ENCODE assay signal across 8 cellular contexts in the genomic region with DNA sequence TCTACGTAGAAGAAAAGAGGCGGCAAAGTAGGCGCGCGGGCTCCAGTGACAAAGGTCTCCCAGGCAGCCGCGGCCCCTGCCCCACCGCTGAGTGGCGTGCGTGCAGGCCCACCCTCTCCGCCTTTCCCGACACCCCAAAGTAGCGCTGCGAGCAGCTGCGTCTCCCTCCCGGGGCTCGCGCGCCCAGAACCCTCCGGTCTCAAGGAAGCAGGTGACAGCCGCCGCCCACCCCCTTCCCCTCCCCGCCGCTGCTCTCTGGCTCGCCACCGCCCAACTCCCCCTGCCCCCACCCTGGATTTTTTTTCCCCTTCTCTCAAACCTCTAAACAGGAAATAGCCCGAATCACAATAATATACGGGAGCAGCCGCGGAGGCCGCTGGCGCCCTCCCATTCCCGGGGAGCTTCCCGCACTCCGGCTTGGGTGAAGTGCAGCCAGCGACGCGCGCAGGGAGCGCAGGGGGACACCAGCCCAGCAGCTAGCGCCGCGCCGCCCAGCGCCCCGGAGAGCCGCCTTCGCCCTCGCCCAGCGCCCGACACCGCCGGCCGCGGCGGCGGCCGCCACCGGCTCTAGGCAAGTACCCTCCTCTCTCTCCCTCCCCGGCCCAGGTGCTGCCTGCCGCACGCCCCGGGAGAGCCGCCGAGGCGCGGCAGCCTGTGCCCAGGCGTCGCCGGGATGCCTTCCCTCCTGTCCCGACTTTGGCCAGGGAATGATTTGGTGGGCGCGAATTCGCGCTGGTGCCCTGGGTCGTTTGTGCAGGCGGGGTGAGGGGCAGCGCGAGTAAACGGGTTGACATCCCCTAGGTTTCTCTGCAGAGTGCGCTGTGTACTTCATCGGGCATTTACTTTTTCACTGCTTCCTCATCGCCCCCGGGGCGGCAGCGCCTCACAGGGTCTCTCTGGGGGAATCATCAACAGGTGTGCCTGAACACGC. TPM values are rescaled to one million over a fixed set of nuclear protein-coding genes. Genes with fewer than 3 reads are reported as not detected.
DNase-seq lines count a peak whose midpoint lies in the region; ATAC-seq, FAIRE-seq and TF ChIP-seq lines count a peak whose summit lies in the region.

No MANE protein-coding gene starts in this region.

- no peaks in the 10 kb centered on the region for H4K20me1 ChIP-seq in GM12878 (ENCODE audit: control insufficient read depth, insufficient read depth)

- in situ Hi-C loops in GM12878 (cut with MboI): no loop called here

- TF ChIP-seq POLR2A in GM12878 (IDR thresholded peaks at IDR 0.05; ENCODE audit: low read depth, low read length): no peak

- TF ChIP-seq CTCF in GM20000 (IDR thresholded peaks at IDR 0.05; ENCODE audit: extremely low read depth, missing control alignments) (no peak), HL-60 (IDR thresholded peaks at IDR 0.05; ENCODE audit: insufficient read depth, low read length) (no peak), RWPE2 (IDR thresholded peaks at IDR 0.05; ENCODE audit: poor library complexity, severe bottlenecking) (peak; percentile 31), GM12878 (IDR thresholded peaks at IDR 0.05 in 2 of 3, conservative IDR thresholded peaks at IDR 0.05 in 1 of 3; ENCODE audit: control insufficient read depth in 2 of 3, extremely low read depth in 1 of 3, insufficient read depth in 1 of 3, low read depth in 3 of 3, low read length in 3 of 3) (peak in 2 of 3 experiments; percentile 1 to 24; a peak in 1 of 6 replicates)

- peak; percentile 31; the same call in 1 of the 2 replicates for TF ChIP-seq RAD21 in GM12878 (IDR thresholded peaks at IDR 0.05; ENCODE audit: insufficient read depth, low read depth, low read length)

- intact Hi-C loops in GM12878 (cut with micrococcal nuclease; ENCODE audit: unreplicated experiment): loop anchor here (5.0 kb wide), 2 partner anchors 56 to 71 kb away; no protein-coding TSS in a partner anchor

- H3K4me2 ChIP-seq in GM12878 (ENCODE audit: control insufficient read depth, insufficient read depth): peak overlapping the region; percentile 97

- RAD21 ChIA-PET in GM12878 (lab: Charles Lee; ENCODE audit: unreplicated experiment): interaction anchor here (0.7 to 1.4 kb wide), 3 partner anchors 69 to 72 kb away, joined by 3 to 10 read pairs (median 4); no protein-coding TSS in a partner anchor

- no peak for FAIRE-seq in GM12878 (lab: Jason Lieb, UNC)

- H3K79me2 ChIP-seq in GM12878 (ENCODE audit: control insufficient read depth, insufficient read depth, low read length): no peaks in the 10 kb centered on the region

- H3K27ac ChIP-seq in HL-60 (replicated peaks) (no peak overlapping the region), RWPE2 (ENCODE audit: poor library complexity, severe bottlenecking) (peak overlapping the region; percentile 95), GM12878 (ENCODE audit: control insufficient read depth, insufficient read depth) (no peak overlapping the region)

- peaks cover 9% of the 10 kb centered on the region for H3K4me1 ChIP-seq in RWPE2 (ENCODE audit: insufficient read depth, poor library complexity, severe bottlenecking)
- H3K4me1 ChIP-seq in GM12878 (ENCODE audit: control insufficient read depth, insufficient read depth, low read length): no peaks in the 10 kb centered on the region

- peak overlapping the region; percentile 54 for H3K4me3 ChIP-seq in HL-60 (replicated peaks; ENCODE audit: insufficient read depth, low read length)
- peak overlapping the region; percentile 75 for H3K4me3 ChIP-seq in RWPE2 (ENCODE audit: severe bottlenecking)
- H3K4me3 ChIP-seq in GM12878: peak overlapping the region; percentile 88
- peak overlapping the region; percentile 85 for H3K4me3 ChIP-seq in iPS-18c (ENCODE audit: insufficient read depth, low read depth, low read length)
- H3K4me3 ChIP-seq in skeletal muscle cell (ENCODE audit: low read depth, low read length): peak overlapping the region; percentile 77

- H3K9me3 ChIP-seq in RWPE2 (ENCODE audit: severe bottlenecking): no peaks in the 10 kb centered on the region
- H3K9me3 ChIP-seq in GM12878 (replicated peaks; ENCODE audit: control insufficient read depth, insufficient read depth, low read length): no peaks in the 10 kb centered on the region
- H3K9me3 ChIP-seq in iPS-18c (ENCODE audit: control insufficient read depth, insufficient read depth, low read length): peaks cover 2% of the 10 kb centered on the region

- peak overlapping the region; percentile 78 for H2AFZ ChIP-seq in GM12878 (ENCODE audit: control insufficient read depth, low read depth, low read length)

- DNase-seq in DMS79 (lab: John Stamatoyannopoulos, UW) (peak; percentile 42), GM20000 (ENCODE audit: low spot score) (peak; percentile 72), HL-60 (ENCODE audit: low read depth in 1 of 2, low spot score in 1 of 2) (peak in 1 of 2 experiments; percentile 50), RWPE2 (ENCODE audit: low spot score) (peak; percentile 70), GM12878 (ENCODE audit: low read depth, low spot score) (no peak), skeletal muscle cell (ENCODE audit: low read depth) (no peak), inferior parietal cortex (ENCODE audit: extremely low spot score) (no peak)

- POLR2A ChIA-PET in GM12878 (lab: Charles Lee): interaction anchor here (1.2 kb wide), 1 partner anchor 53 kb away, joined by 4 read pairs; the partner anchor contains the start of gene TJP2

- ATAC-seq in RWPE2 (ENCODE audit: low read depth) (peak; percentile 28), GM12878 (peak; percentile 89)

- H3K27me3 ChIP-seq in HL-60 (ENCODE audit: insufficient read depth, poor library complexity, severe bottlenecking) (no peaks in the 10 kb centered on the region), RWPE2 (ENCODE audit: insufficient read depth, poor library complexity, severe bottlenecking) (no peaks in the 10 kb centered on the region), GM12878 (replicated peaks in 1 of 2; ENCODE audit: control insufficient read depth in 2 of 2, insufficient read depth in 2 of 2, low read length in 1 of 2) (peaks cover 0 to 3% of the 10 kb centered on the region in 2 experiments; a peak in 1 of 4 replicates)

- CTCF ChIA-PET in GM12878 (lab: Yijun Ruan, JAX): interaction anchor here (1.2 to 1.3 kb wide), 4 partner anchors 9 to 553 kb away, joined by 3 to 5 read pairs (median 4); no protein-coding TSS in a partner anchor

- SMC1A ChIA-PET in GM12878 (lab: Charles Lee; ENCODE audit: uncharacterized antibody, unreplicated experiment): interaction anchor here (0.9 to 1.4 kb wide), 3 partner anchors 11 to 72 kb away, joined by 3 to 4 read pairs (median 4); no protein-coding TSS in a partner anchor

- peak overlapping the region; percentile 34; the same call in 1 of the 2 replicates for H3K9ac ChIP-seq in GM12878 (ENCODE audit: control insufficient read depth, insufficient read depth, low read length)

- TF ChIP-seq EP300 in GM12878 (IDR thresholded peaks at IDR 0.05; ENCODE audit: borderline replicate concordance in 1 of 2, control insufficient read depth in 1 of 2, low read depth in 2 of 2, low read length in 2 of 2): no peak

- 3% methylated on average over 79 of the region's 87 CpGs for WGBS in GM12878 (ENCODE audit: insufficient coverage, insufficient replicate concordance, low lambda C conversion rate, missing lambda C conversion rate)

- H3K36me3 ChIP-seq in RWPE2 (ENCODE audit: low read depth) (no peaks in the 10 kb centered on the region), GM12878 (ENCODE audit: control insufficient read depth in 2 of 2, insufficient read depth in 2 of 2, low read length in 1 of 2) (no peaks in the 10 kb centered on the region)

- no TSS peak for BruUV-seq in GM12878 (replicated peaks; lab: Mats Ljungman, UMichigan)

TF ChIP-seq in GM12878, 131 proteins besides CTCF, POLR2A, EP300 and RAD21 (continues in another document):
- no peak for TF ChIP-seq IRF3 (IDR thresholded peaks at IDR 0.05)
- no peak for TF ChIP-seq RAD51 (IDR thresholded peaks at IDR 0.05)
- TF ChIP-seq ZNF274 (IDR thresholded peaks at IDR 0.05; ENCODE audit: insufficient read depth, insufficient read length): no peak
- 0 out of 2 replicates have a peak, but pooled peaks have one; percentile 4 for TF ChIP-seq TCF3 (IDR thresholded peaks at IDR 0.05; ENCODE audit: borderline replicate concordance, insufficient read depth, low read depth, low read length)
- TF ChIP-seq, protein P1, sequence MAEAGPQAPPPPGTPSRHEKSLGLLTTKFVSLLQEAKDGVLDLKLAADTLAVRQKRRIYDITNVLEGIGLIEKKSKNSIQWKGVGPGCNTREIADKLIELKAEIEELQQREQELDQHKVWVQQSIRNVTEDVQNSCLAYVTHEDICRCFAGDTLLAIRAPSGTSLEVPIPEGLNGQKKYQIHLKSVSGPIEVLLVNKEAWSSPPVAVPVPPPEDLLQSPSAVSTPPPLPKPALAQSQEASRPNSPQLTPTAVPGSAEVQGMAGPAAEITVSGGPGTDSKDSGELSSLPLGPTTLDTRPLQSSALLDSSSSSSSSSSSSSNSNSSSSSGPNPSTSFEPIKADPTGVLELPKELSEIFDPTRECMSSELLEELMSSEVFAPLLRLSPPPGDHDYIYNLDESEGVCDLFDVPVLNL (IDR thresholded peaks at IDR 0.05; ENCODE audit: low read depth, low read length): no peak

RNA-seq across cellular contexts. Expression of gene TJP2, which starts 52.7 kb away (rescaled TPM):
- 230 and 256 TPM in 2 replicates for total RNA-seq in GM12878 (2013; cell fraction: nucleolus; rRNA removed)
- total RNA-seq in GM12878 (2014; rRNA removed) (29.8 and 30.8 TPM in 2 replicates), GM12878 (2014; rRNA removed; fragmentation: Illumina TruSeq; extraction: Trizol) (29.0 and 30.1 TPM in 2 replicates), GM12878 (2021) (35.8 and 37.2 TPM in 2 replicates)
- polyA plus RNA-seq in GM12878 (2011; ENCODE audit: low read depth): 16.9 TPM
- polyA plus RNA-seq in GM12878 (2011; rRNA removed) (59.9 and 75.4 TPM in 2 replicates), GM12878 (2014; fragmentation: Illumina TruSeq; extraction: Trizol) (29.6 and 36.6 TPM in 2 replicates), GM12878 (2014; fragmentation: Nextera tagmentation; extraction: Ambion mirVana) (10 to 100 TPM in 1 of 2 experiments, 1 to 10 TPM in 1; 6.4 to 12.6 TPM), GM12878 (2014; rRNA removed) (23.6 and 27.5 TPM in 2 replicates), GM12878 (2016; fragmentation: Nextera tagmentation; extraction: Ambion mirVana) (10 to 100 TPM; 34.3 to 37.8 TPM)
- polyA plus RNA-seq in GM12878 (2011; cell fraction: cytosol; rRNA removed): 31.7 and 33.3 TPM in 2 replicates
- polyA plus RNA-seq in GM12878 (2011; cell fraction: nucleus; rRNA removed): 101 and 125 TPM in 2 replicates
- polyA plus RNA-seq in GM12878 (2012): 24.1 and 41.4 TPM in 2 replicates
- 43.8 and 45.3 TPM in 2 replicates for polyA minus RNA-seq in GM12878 (2011; rRNA and poly(A)+ RNA removed)
- polyA minus RNA-seq in GM12878 (2011; cell fraction: cytosol; rRNA and poly(A)+ RNA removed): 17.8 and 18.6 TPM in 2 replicates
- 38.3 and 42.0 TPM in 2 replicates for polyA minus RNA-seq in GM12878 (2011; cell fraction: nucleus; rRNA and poly(A)+ RNA removed)

Comparison
In these comparisons a context has a peak if more than half of its experiments do, and no peak if none do; other contexts are left out.
1. DNase-seq: peak in DMS79 (single experiment), GM20000 (single experiment) and RWPE2 (single experiment); none in GM12878 (single experiment), skeletal muscle cell (single experiment) and inferior parietal cortex (single experiment).
2. CTCF ChIP-seq: peak in RWPE2 (single experiment) and GM12878 (2 of 3); none in GM20000 (single experiment) and HL-60 (single experiment).
3. Peak in every context shown above with its lines, with median percentiles within 50 percentile points of each other: H3K4me3 ChIP-seq.